18 cellular contexts compared by ENCODE assay signal in the genomic region with DNA sequence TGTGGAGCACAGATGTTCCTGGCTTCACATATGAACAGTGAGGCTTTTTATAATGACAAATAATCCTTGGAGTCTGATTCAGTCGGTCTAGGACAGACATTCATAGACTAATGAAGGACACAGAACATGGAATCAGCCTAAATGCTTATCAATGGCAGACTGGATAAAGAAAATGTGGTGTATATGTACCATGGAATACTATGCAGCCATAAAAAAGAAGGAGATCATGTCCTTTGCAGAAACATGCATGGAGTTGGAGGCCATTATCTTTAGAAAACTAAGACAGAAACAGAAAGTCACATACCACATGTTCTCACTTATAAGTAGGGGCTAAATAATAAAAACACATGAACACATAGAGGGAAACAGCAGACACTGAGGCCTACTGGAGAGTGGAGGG. TPM values are rescaled to one million over a fixed set of nuclear protein-coding genes. Genes with fewer than 3 reads are reported as not detected.
DNase-seq lines count a peak whose midpoint lies in the region; ATAC-seq, FAIRE-seq and TF ChIP-seq lines count a peak whose summit lies in the region.
"Had no signal": no experiment of that assay in that cellular context is flagged by ENCODE, and none has a peak within 500 bp of the region (broad histone marks: within the 10 kb centered on the region; RNA-seq: fewer than 3 reads in every experiment).

No MANE protein-coding gene starts in this region.

- no peaks in the 10 kb centered on the region for H4K20me1 ChIP-seq in K562 (replicated peaks; ENCODE audit: control insufficient read depth, insufficient read depth, low read length)

- H3K79me2 ChIP-seq in K562 (ENCODE audit: control insufficient read depth, insufficient read depth, low read length): no peaks in the 10 kb centered on the region

- H3K27ac ChIP-seq in HEK293 (ENCODE audit: extremely low read depth, low read depth, low read length) (no peak overlapping the region), K562 (ENCODE audit: extremely low read depth, low read depth, low read length) (no peak overlapping the region), mesenchymal stem cell (ENCODE audit: low read length, poor library complexity, severe bottlenecking) (peak overlapping the region; percentile 9), gastrocnemius medialis (no peak overlapping the region), body of pancreas (no peak overlapping the region)
- H3K27ac ChIP-seq: C4-2B had no signal

- FAIRE-seq in K562 (lab: Jason Lieb, UNC): no peak
- FAIRE-seq: A204.1, D721Med, G401.6, GM12891, GM19239, HTR-8/SVneo had no signal

- no TSS peak for BruUV-seq in K562 (replicated peaks; lab: Mats Ljungman, UMichigan)

- H3K4ac ChIP-seq in mesenchymal stem cell (ENCODE audit: low read depth in 1 of 2, low read length in 2 of 2): no peak overlapping the region

- no peak overlapping the region for H3K4me3 ChIP-seq in HEK293 (ENCODE audit: low read depth, low read length)
- no peak overlapping the region for H3K4me3 ChIP-seq in K562
- no peak overlapping the region for H3K4me3 ChIP-seq in mesenchymal stem cell (ENCODE audit: insufficient read depth in 1 of 2, low read depth in 1 of 2, low read length in 2 of 2)
- H3K4me3 ChIP-seq in skeletal muscle satellite cell (ENCODE audit: low read length): peak overlapping the region; percentile 8
- no peak overlapping the region for H3K4me3 ChIP-seq in gastrocnemius medialis
- H3K4me3 ChIP-seq in body of pancreas: no peak overlapping the region

- H4K8ac ChIP-seq in mesenchymal stem cell (ENCODE audit: low read length): no peak overlapping the region

- H3K4me2 ChIP-seq in K562 (ENCODE audit: insufficient read depth, low read length) (no peak overlapping the region), mesenchymal stem cell (ENCODE audit: low read length, poor library complexity, severe bottlenecking) (no peak overlapping the region), skeletal muscle satellite cell (ENCODE audit: low read length) (peak overlapping the region; percentile 66)

- peak overlapping the region in 1 of 2 experiments; percentile 55 for H3K14ac ChIP-seq in mesenchymal stem cell (ENCODE audit: low read length in 2 of 2)

- no peak overlapping the region for H2AK5ac ChIP-seq in mesenchymal stem cell (ENCODE audit: low read length, severe bottlenecking)

- intact Hi-C loops in K562 (cut with micrococcal nuclease): no loop called here
- intact Hi-C loops in gastrocnemius medialis (cut with DNase I; ENCODE audit: low total_unique reads): no loop called here
- intact Hi-C loops in body of pancreas (cut with DNase I): no loop called here

- TF ChIP-seq CTCF in HEK293 (tag by site-specific recombination; IDR thresholded peaks at IDR 0.05): no peak
- TF ChIP-seq CTCF in K562 (IDR thresholded peaks at IDR 0.05 in 2 of 3, conservative IDR thresholded peaks at IDR 0.05 in 1 of 3; ENCODE audit: insufficient read depth in 2 of 3, low read depth in 1 of 3, low read length in 3 of 3): no peak
- no peak for TF ChIP-seq CTCF in gastrocnemius medialis (IDR thresholded peaks at IDR 0.05 in 4 of 5, conservative IDR thresholded peaks at IDR 0.05 in 1 of 5)
- TF ChIP-seq CTCF in body of pancreas (IDR thresholded peaks at IDR 0.05): no peak

- ATAC-seq in K562 (no peak), gastrocnemius medialis (no peak), body of pancreas (no peak)

- H3K4me1 ChIP-seq in HEK293 (ENCODE audit: control insufficient read depth, insufficient read depth, low read length): no peaks in the 10 kb centered on the region
- no peaks in the 10 kb centered on the region for H3K4me1 ChIP-seq in K562 (replicated peaks in 1 of 2; ENCODE audit: control insufficient read depth in 2 of 2, insufficient read depth in 2 of 2, low read length in 2 of 2)
- H3K4me1 ChIP-seq in mesenchymal stem cell (ENCODE audit: control insufficient read depth, insufficient read depth, low read depth, low read length): peaks cover 5% of the 10 kb centered on the region
- peaks cover 21% of the 10 kb centered on the region for H3K4me1 ChIP-seq in skeletal muscle satellite cell (ENCODE audit: control insufficient read depth, insufficient read depth, low read length)
- no peaks in the 10 kb centered on the region for H3K4me1 ChIP-seq in gastrocnemius medialis
- H3K4me1 ChIP-seq in body of pancreas: no peaks in the 10 kb centered on the region
- H3K4me1 ChIP-seq: Caco-2 had no signal

- H3K79me1 ChIP-seq in mesenchymal stem cell (replicated peaks; ENCODE audit: low read length, poor library complexity, severe bottlenecking): no peaks in the 10 kb centered on the region

- no peak overlapping the region for H2BK5ac ChIP-seq in mesenchymal stem cell (ENCODE audit: low read depth, low read length, poor library complexity, severe bottlenecking)

- 0% methylated on average over 1 of the region's 1 CpG for WGBS in K562 (ENCODE audit: insufficient coverage, low coverage, missing lambda C conversion rate)
- WGBS in mesenchymal stem cell: 92% methylated on average over 1 of the region's 1 CpG
- 77 to 84% methylated on average over 1 of the region's 1 CpG for WGBS in body of pancreas, 2 donors

- H4K91ac ChIP-seq in mesenchymal stem cell (ENCODE audit: low read length): no peak overlapping the region

- no peaks in the 10 kb centered on the region for H3K27me3 ChIP-seq in K562 (ENCODE audit: control insufficient read depth in 2 of 2, insufficient read depth in 2 of 2, low read length in 2 of 2)
- no peaks in the 10 kb centered on the region for H3K27me3 ChIP-seq in mesenchymal stem cell (ENCODE audit: control insufficient read depth in 1 of 2, insufficient read depth in 1 of 2, low read length in 2 of 2)
- no peaks in the 10 kb centered on the region for H3K27me3 ChIP-seq in skeletal muscle satellite cell (ENCODE audit: control insufficient read depth, insufficient read depth, low read length)
- H3K27me3 ChIP-seq in gastrocnemius medialis: no peaks in the 10 kb centered on the region
- H3K27me3 ChIP-seq in body of pancreas: no peaks in the 10 kb centered on the region

- TF ChIP-seq POLR2A in K562 (conservative IDR thresholded peaks at IDR 0.05) (no peak), gastrocnemius medialis (IDR thresholded peaks at IDR 0.05) (no peak), body of pancreas (IDR thresholded peaks at IDR 0.05) (no peak)

- POLR2A ChIA-PET in HEK293 (lab: Yijun Ruan, JAX): no interaction called here
- POLR2A ChIA-PET in K562 (lab: Yijun Ruan, JAX): no interaction called here

- no peak overlapping the region for H2AFZ ChIP-seq in K562 (ENCODE audit: low read depth, low read length)
- no peak overlapping the region for H2AFZ ChIP-seq in mesenchymal stem cell (ENCODE audit: low read depth, low read length)

- no peak for TF ChIP-seq EP300 in K562 (IDR thresholded peaks at IDR 0.05; ENCODE audit: low read length)

- H2BK12ac ChIP-seq in mesenchymal stem cell (ENCODE audit: low read length in 2 of 2): no peak overlapping the region

- H3K9me3 ChIP-seq in HEK293 (ENCODE audit: control insufficient read depth, insufficient read depth, low read depth, low read length) (no peaks in the 10 kb centered on the region), K562 (replicated peaks; ENCODE audit: control insufficient read depth, insufficient read depth, low read depth, low read length) (no peaks in the 10 kb centered on the region), mesenchymal stem cell (ENCODE audit: control insufficient read depth, low read length) (no peaks in the 10 kb centered on the region), skeletal muscle satellite cell (replicated peaks; ENCODE audit: low read length) (no peaks in the 10 kb centered on the region), gastrocnemius medialis (no peaks in the 10 kb centered on the region), body of pancreas (no peaks in the 10 kb centered on the region)
- H3K9me3 ChIP-seq: Caco-2 had no signal

- H3K36me3 ChIP-seq in HEK293 (ENCODE audit: control insufficient read depth in 2 of 2, insufficient read depth in 1 of 2, low read length in 2 of 2): no peaks in the 10 kb centered on the region
- no peaks in the 10 kb centered on the region for H3K36me3 ChIP-seq in K562 (ENCODE audit: control insufficient read depth, insufficient read depth, low read length)
- no peaks in the 10 kb centered on the region for H3K36me3 ChIP-seq in mesenchymal stem cell (ENCODE audit: control insufficient read depth in 1 of 2, insufficient read depth in 2 of 2, low read depth in 1 of 2, low read length in 2 of 2)
- H3K36me3 ChIP-seq in skeletal muscle satellite cell (ENCODE audit: insufficient read depth, low read length): no peaks in the 10 kb centered on the region
- H3K36me3 ChIP-seq in gastrocnemius medialis: no peaks in the 10 kb centered on the region
- H3K36me3 ChIP-seq in body of pancreas (replicated peaks in 1 of 2; ENCODE audit: insufficient read depth in 1 of 2, low read depth in 2 of 2): no peaks in the 10 kb centered on the region

- in situ Hi-C loops in K562 (cut with MboI): no loop called here
- in situ Hi-C loops in gastrocnemius medialis (cut with MboI; ENCODE audit: low sequenced_read_pairs in 4 of 4): no loop called here

- DNase-seq in K562 (ENCODE audit: extremely low read depth in 1 of 4, low spot score in 3 of 4): no peak
- no peak for DNase-seq in mesenchymal stem cell
- no peak for DNase-seq in activated naive CD4-positive, alpha-beta T cell (lab: John Stamatoyannopoulos, UW)
- no peak for DNase-seq in gastrocnemius medialis
- no peak for DNase-seq in body of pancreas
- DNase-seq: AML-193; Caco-2; CD4-positive, alpha-beta T cell; HFFc6 had no signal

- H3K9ac ChIP-seq in K562 (ENCODE audit: insufficient read depth in 1 of 2, low read depth in 2 of 2, low read length in 2 of 2): no peak overlapping the region
- H3K9ac ChIP-seq in mesenchymal stem cell (ENCODE audit: low read length): no peak overlapping the region
- H3K9ac ChIP-seq in skeletal muscle satellite cell (ENCODE audit: low read depth, low read length): peak overlapping the region; percentile 66

- H3K23ac ChIP-seq in mesenchymal stem cell (ENCODE audit: low read length in 2 of 2): no peak overlapping the region

- H3K18ac ChIP-seq in mesenchymal stem cell (ENCODE audit: low read depth in 1 of 2, low read length in 2 of 2): peak overlapping the region in 1 of 2 experiments; percentile 68

- no peak overlapping the region for H2BK15ac ChIP-seq in mesenchymal stem cell (ENCODE audit: low read depth, poor library complexity, severe bottlenecking)

- no peaks in the 10 kb centered on the region for H3K9me1 ChIP-seq in K562 (ENCODE audit: control insufficient read depth, insufficient read depth, low read length)

- H2BK120ac ChIP-seq in mesenchymal stem cell (ENCODE audit: low read depth, low read length): no peak overlapping the region

- TF ChIP-seq RAD21 in K562 (CRISPR knock-in tag; conservative IDR thresholded peaks at IDR 0.05 in 1 of 2, IDR thresholded peaks at IDR 0.05 in 1 of 2): no peak

- CTCF ChIA-PET in HEK293 (lab: Yijun Ruan, JAX) (interaction anchor here (0.6 kb wide), 1 partner anchor 44 kb away, joined by 3 read pairs; no protein-coding TSS in a partner anchor), K562 (lab: Yijun Ruan, JAX; ENCODE audit: low intra/inter-chr PET ratio) (no interaction called here)

RNA-seq across cellular contexts. Expression of a gene that starts 19.9 kb away (rescaled TPM):
- total RNA-seq in K562 (2011; cell fraction: chromatin; rRNA removed; ENCODE audit: low replicate concordance): 0.02 and 0.07 TPM in 2 replicates
- under 0.01 TPM in 1 of 2 replicates, not detected in the other for total RNA-seq in K562 (2011; cell fraction: nucleolus; rRNA removed)
- 0.07 and 0.08 TPM in 2 replicates for total RNA-seq in K562 (2011; cell fraction: nucleoplasm; rRNA removed)
- not detected in 2 replicates for total RNA-seq in K562 (2014; rRNA removed)
- total RNA-seq in K562 (2014; rRNA removed; fragmentation: Illumina TruSeq; extraction: Trizol): not detected in 2 replicates
- 0.07 TPM in 1 of 2 replicates, not detected in the other for total RNA-seq in K562 (2015; rRNA removed; fragmentation: Illumina TruSeq; extraction: Trizol)
- 0.18 and 0.40 TPM in 2 replicates for total RNA-seq in K562 (2021)
- not detected in 2 replicates for polyA plus RNA-seq in K562 (2011; rRNA removed)
- polyA plus RNA-seq in K562 (2011; cell fraction: cytosol; rRNA removed): not detected in 2 replicates
- polyA plus RNA-seq in K562 (2011; cell fraction: nucleus; rRNA removed): under 0.01 and 0.20 TPM in 2 replicates
- 0.05 TPM in 1 of 2 replicates, not detected in the other for polyA plus RNA-seq in K562 (2012)
- not detected in 2 replicates for polyA plus RNA-seq in K562 (2014; fragmentation: Illumina TruSeq; extraction: Trizol)
- polyA plus RNA-seq in K562 (2014; fragmentation: Nextera tagmentation; extraction: Ambion mirVana): not detected
- polyA plus RNA-seq in K562 (2014; rRNA removed): not detected in 2 replicates
- polyA minus RNA-seq in K562 (2011; rRNA and poly(A)+ RNA removed): 0.14 TPM in 1 of 2 replicates, not detected in the other
- polyA minus RNA-seq in K562 (2011; cell fraction: cytosol; rRNA and poly(A)+ RNA removed): 0.55 TPM in 1 of 2 replicates, not detected in the other
- polyA minus RNA-seq in K562 (2011; cell fraction: nucleus; rRNA and poly(A)+ RNA removed): under 0.01 TPM in 1 of 2 replicates, not detected in the other
- polyA plus RNA-seq in mesenchymal stem cell (2013, experiment 1 of 2): 37.8 TPM
- polyA plus RNA-seq in mesenchymal stem cell (2013, experiment 2 of 2): 34.1 TPM
- total RNA-seq in skeletal muscle satellite cell (2012; rRNA removed): 33.5 and 46.1 TPM in 2 replicates
- total RNA-seq in gastrocnemius medialis: 10 to 100 TPM; 56.0 to 65.7 (median 58.1) TPM
- 10 to 100 TPM; 60.6 to 65.1 TPM for total RNA-seq in body of pancreas

Comparison
In these comparisons a context has a peak if more than half of its experiments do, and no peak if none do; other contexts are left out.
1. RNA of a gene that starts 19.9 kb away (total RNA-seq): 60.6 to 65.1 TPM in body of pancreas and 56.0 to 65.7 TPM in gastrocnemius medialis; under 0.01 to 0.40 TPM in K562; every median in the first group is over 10 times any median in the second.